Comparison of ENCODE assay signal across 9 cellular contexts in the genomic region with DNA sequence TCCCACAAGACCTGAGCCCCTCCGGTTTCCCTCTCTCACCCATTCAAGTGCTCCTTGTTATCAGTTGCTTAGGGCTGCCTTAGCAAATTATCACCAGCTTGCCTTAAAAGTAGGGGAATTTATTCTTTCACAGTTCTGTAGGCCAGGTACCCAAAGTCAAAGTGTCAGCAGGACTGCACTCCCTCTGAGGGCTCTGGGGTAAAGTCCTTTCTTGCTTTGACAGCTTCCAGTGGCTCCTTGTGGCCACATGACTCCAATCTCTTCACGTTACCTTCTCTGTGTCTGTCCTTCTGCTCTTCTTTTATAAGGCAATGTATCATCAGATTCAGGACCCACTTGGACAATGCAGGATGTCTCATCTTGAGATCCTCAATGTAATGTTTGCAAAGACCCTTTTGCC. TPM values are rescaled to one million over a fixed set of nuclear protein-coding genes. Genes with fewer than 3 reads are reported as not detected.
DNase-seq lines count a peak whose midpoint lies in the region; ATAC-seq, FAIRE-seq and TF ChIP-seq lines count a peak whose summit lies in the region.
"Had no signal": no experiment of that assay in that cellular context is flagged by ENCODE, and none has a peak within 500 bp of the region (broad histone marks: within the 10 kb centered on the region; RNA-seq: fewer than 3 reads in every experiment).

No MANE protein-coding gene starts in this region.

- no peak for DNase-seq in body of pancreas
- DNase-seq in small intestine = peak; percentile 72
- no peak for DNase-seq in NCI-H2029 treated with DMSO at 0.1 percent for 48 hours (lab: John Stamatoyannopoulos, UW)
- no peak for DNase-seq in suprapubic skin (ENCODE audit: low spot score in 2 of 2)
- no peak for DNase-seq in Caco-2
- DNase-seq: SIG-M5 had no signal

- no peak for TF ChIP-seq POLR2A in body of pancreas (IDR thresholded peaks at IDR 0.05)
- no peak for TF ChIP-seq POLR2A in suprapubic skin (IDR thresholded peaks at IDR 0.05)

- no peaks in the 10 kb centered on the region for H3K9me3 ChIP-seq in BLaER1 treated with 17β-estradiol and CSF1 and Interleukin-3, amounts not matched to agents 10 nM and 100 nM (replicated peaks in 1 of 11)
- H3K9me3 ChIP-seq in body of pancreas = no peaks in the 10 kb centered on the region
- H3K9me3 ChIP-seq in liver (ENCODE audit: control insufficient read depth in 4 of 4, low read length in 3 of 4) = no peaks in the 10 kb centered on the region
- no peaks in the 10 kb centered on the region for H3K9me3 ChIP-seq in small intestine (ENCODE audit: control insufficient read depth, low read depth)
- no peaks in the 10 kb centered on the region for H3K9me3 ChIP-seq in suprapubic skin
- H3K9me3 ChIP-seq in Caco-2 = no peaks in the 10 kb centered on the region

- FAIRE-seq in small intestine (lab: Jason Lieb, UNC) = no peak

- BruUV-seq in Caco-2 (replicated peaks; lab: Mats Ljungman, UMichigan) = no TSS peak

- no peak overlapping the region for H3K27ac Mint-ChIP-seq in Caco-2 (ENCODE audit: unreplicated experiment)
- H3K27ac Mint-ChIP-seq: IgD-negative memory B cell had no signal

- no peaks in the 10 kb centered on the region for H4K20me1 ChIP-seq in BLaER1 treated with 17β-estradiol and CSF1 and Interleukin-3, amounts not matched to agents 10 nM and 100 nM

- no peak for TF ChIP-seq RAD21 in liver (IDR thresholded peaks at IDR 0.05)

- no peaks in the 10 kb centered on the region for H3K9me3 Mint-ChIP-seq in Caco-2 (ENCODE audit: unreplicated experiment)
- H3K9me3 Mint-ChIP-seq: IgD-negative memory B cell had no signal

- ATAC-seq in body of pancreas = no peak

- H3K4me3 ChIP-seq in BLaER1 treated with 17β-estradiol and CSF1 and Interleukin-3, amounts not matched to agents 10 nM and 100 nM = no peak overlapping the region
- no peak overlapping the region for H3K4me3 ChIP-seq in body of pancreas
- H3K4me3 ChIP-seq in liver (ENCODE audit: low read depth in 1 of 3, low read length in 3 of 3) = no peak overlapping the region
- H3K4me3 ChIP-seq in small intestine (ENCODE audit: low read depth in 1 of 2, low read length in 2 of 2) = no peak overlapping the region
- H3K4me3 ChIP-seq in suprapubic skin = no peak overlapping the region
- no peak overlapping the region for H3K4me3 ChIP-seq in Caco-2 (ENCODE audit: low read depth, low read length)

- WGBS in body of pancreas, 2 donors = 74 to 86% methylated on average over 2 of the region's 2 CpGs
- 64% methylated on average over 2 of the region's 2 CpGs for WGBS in liver
- 20 to 65% (median 52%) methylated on average over 2 of the region's 2 CpGs for WGBS in small intestine, 3 donors
- WGBS in suprapubic skin = 94% methylated on average over 2 of the region's 2 CpGs

- H3K27me3 ChIP-seq in BLaER1 treated with 17β-estradiol and CSF1 and Interleukin-3, amounts not matched to agents 10 nM and 100 nM = no peaks in the 10 kb centered on the region
- no peaks in the 10 kb centered on the region for H3K27me3 ChIP-seq in body of pancreas
- no peaks in the 10 kb centered on the region for H3K27me3 ChIP-seq in liver (ENCODE audit: control insufficient read depth in 4 of 4, insufficient read depth in 4 of 4, low read length in 3 of 4)
- no peaks in the 10 kb centered on the region for H3K27me3 ChIP-seq in small intestine (ENCODE audit: control insufficient read depth in 2 of 2, insufficient read depth in 2 of 2, low read length in 2 of 2)
- H3K27me3 ChIP-seq in suprapubic skin = no peaks in the 10 kb centered on the region
- H3K27me3 ChIP-seq in Caco-2 (replicated peaks; ENCODE audit: control insufficient read depth, insufficient read depth, low read length) = no peaks in the 10 kb centered on the region

- POLR2A ChIA-PET in Caco-2 (lab: Charles Lee) = interaction anchor here (0.7 kb wide), 1 partner anchor 107 kb away, joined by 4 read pairs; no protein-coding TSS in a partner anchor

- peaks cover 6% of the 10 kb centered on the region for H3K36me3 Mint-ChIP-seq in Caco-2 (ENCODE audit: insufficient read depth, unreplicated experiment)
- H3K36me3 Mint-ChIP-seq: IgD-negative memory B cell had no signal

- H3K4me2 ChIP-seq in BLaER1 treated with 17β-estradiol and CSF1 and Interleukin-3, amounts not matched to agents 10 nM and 100 nM = peak overlapping the region in 7 of 11 experiments; percentile 5 to 43 (median 23); a peak in 10 of 22 replicates

- peak overlapping the region in 1 of 11 experiments; percentile 9; a peak in 1 of 22 replicates for H3K27ac ChIP-seq in BLaER1 treated with 17β-estradiol and CSF1 and Interleukin-3, amounts not matched to agents 10 nM and 100 nM
- H3K27ac ChIP-seq in body of pancreas (peak overlapping the region in 3 of 4 donors; percentile 39 to 76 (median 56)), liver (ENCODE audit: low read depth in 1 of 2, low read length in 2 of 2) (peak overlapping the region; percentile 64 to 79), small intestine (ENCODE audit: low read depth in 1 of 2, low read length in 1 of 2) (peak overlapping the region; percentile 78 to 79), suprapubic skin (no peak overlapping the region)

- H3K4me1 Mint-ChIP-seq in Caco-2 (ENCODE audit: low read depth, unreplicated experiment) = peaks cover 6% of the 10 kb centered on the region

- no peak for TF ChIP-seq CTCF in body of pancreas (IDR thresholded peaks at IDR 0.05)
- TF ChIP-seq CTCF in liver (IDR thresholded peaks at IDR 0.05; ENCODE audit: low read depth, low read length, missing input control) = no peak
- no peak for TF ChIP-seq CTCF in suprapubic skin (IDR thresholded peaks at IDR 0.05)
- TF ChIP-seq CTCF in Caco-2 (IDR thresholded peaks at IDR 0.05; ENCODE audit: insufficient read depth in 1 of 2, low read depth in 1 of 2, low read length in 1 of 2, severe bottlenecking in 1 of 2, unreplicated experiment in 1 of 2) = no peak

- no peak overlapping the region for H3K9ac ChIP-seq in BLaER1 treated with 17β-estradiol and CSF1 and Interleukin-3, amounts not matched to agents 10 nM and 100 nM
- H3K9ac ChIP-seq in liver (ENCODE audit: low read depth in 1 of 2, low read length in 2 of 2) = no peak overlapping the region

- H3K36me3 ChIP-seq in BLaER1 treated with 17β-estradiol and CSF1 and Interleukin-3, amounts not matched to agents 10 nM and 100 nM = no peaks in the 10 kb centered on the region
- no peaks in the 10 kb centered on the region for H3K36me3 ChIP-seq in body of pancreas (replicated peaks in 1 of 2; ENCODE audit: insufficient read depth in 1 of 2, low read depth in 2 of 2)
- H3K36me3 ChIP-seq in liver (ENCODE audit: control insufficient read depth in 4 of 4, insufficient read depth in 3 of 4, low read depth in 1 of 4, low read length in 3 of 4) = no peaks in the 10 kb centered on the region
- no peaks in the 10 kb centered on the region for H3K36me3 ChIP-seq in small intestine (ENCODE audit: control insufficient read depth in 2 of 2, insufficient read depth in 2 of 2, low read length in 2 of 2)
- no peaks in the 10 kb centered on the region for H3K36me3 ChIP-seq in suprapubic skin
- H3K36me3 ChIP-seq in Caco-2 (ENCODE audit: control insufficient read depth, insufficient read depth, low read length) = no peaks in the 10 kb centered on the region

- no peak for TF ChIP-seq EP300 in suprapubic skin (IDR thresholded peaks at IDR 0.05)

- CTCF ChIA-PET in Caco-2 (lab: Charles Lee) = interaction anchor here (0.7 to 2.4 kb wide), 4 partner anchors 19 to 138 kb away, joined by 3 to 35 read pairs (median 6); no protein-coding TSS in a partner anchor

- peaks cover 0 to 16% (median 9%) of the 10 kb centered on the region in 10 experiments; a peak in 13 of 20 replicates for H3K4me1 ChIP-seq in BLaER1 treated with 17β-estradiol and CSF1 and Interleukin-3, amounts not matched to agents 10 nM and 100 nM
- H3K4me1 ChIP-seq in body of pancreas (peaks cover 19% of the 10 kb centered on the region), liver (ENCODE audit: control insufficient read depth in 4 of 4, insufficient read depth in 4 of 4, low read length in 3 of 4) (peaks cover 6 to 29% (median 24%) of the 10 kb centered on the region in 4 donors), small intestine (ENCODE audit: control insufficient read depth in 2 of 2, insufficient read depth in 1 of 2, low read depth in 1 of 2, low read length in 1 of 2) (peaks cover 6 to 11% of the 10 kb centered on the region in 2 donors), suprapubic skin (peaks cover 8% of the 10 kb centered on the region), Caco-2 (0 out of 2 replicates have a peak, but pooled peaks cover 5% of the 10 kb centered on the region)

- no peak overlapping the region for H3K4me3 Mint-ChIP-seq in Caco-2 (ENCODE audit: unreplicated experiment)
- H3K4me3 Mint-ChIP-seq: IgD-negative memory B cell had no signal

- intact Hi-C loops in body of pancreas (cut with DNase I) (no loop called here), Caco-2 (cut with micrococcal nuclease; ENCODE audit: unreplicated experiment) (loop anchor here (1.0 to 10.0 kb wide), 3 partner anchors 60 to 108 kb away; no protein-coding TSS in a partner anchor)

- H3K27me3 Mint-ChIP-seq in Caco-2 (ENCODE audit: insufficient read depth, unreplicated experiment) = no peaks in the 10 kb centered on the region

TF ChIP-seq in liver, 16 proteins besides CTCF, POLR2A, EP300 and RAD21 (continues in another document):
- TF ChIP-seq EGR1 (IDR thresholded peaks at IDR 0.05; ENCODE audit: low read depth in 2 of 2) (no peak), JUND (IDR thresholded peaks at IDR 0.05) (no peak), HNF4A (conservative IDR thresholded peaks at IDR 0.05) (no peak), GABPA (IDR thresholded peaks at IDR 0.05 in 1 of 2, conservative IDR thresholded peaks at IDR 0.05 in 1 of 2) (no peak), HNF4G (IDR thresholded peaks at IDR 0.05) (no peak), FOXA1 (IDR thresholded peaks at IDR 0.05) (no peak), TAF1 (conservative IDR thresholded peaks at IDR 0.05) (no peak)

RNA-seq across cellular contexts. Expression of a gene that starts 8.0 kb away (rescaled TPM):
- total RNA-seq in body of pancreas = 10 to 100 TPM in 1 of 2 donors, 1 to 10 TPM in 1; 4.4 to 11.5 TPM
- total RNA-seq in liver = 10 to 100 TPM; 19.6 to 27.5 TPM
- polyA plus RNA-seq in liver = 100 to 1,000 TPM in 1 of 2 donors, 10 to 100 TPM in 1; 30.0 to 126 TPM
- 10 to 100 TPM; 12.4 to 61.3 (median 38.0) TPM for polyA plus RNA-seq in small intestine
- total RNA-seq in suprapubic skin = 10 to 100 TPM in 2 of 4 donors, 1 to 10 TPM in 2; 4.5 to 12.1 (median 9.4) TPM
- total RNA-seq in Caco-2 (2022) = not detected in 2 replicates

RNA-seq across cellular contexts. Expression of a gene that starts 40.4 kb away (rescaled TPM):
- 1 to 10 TPM; 2.3 to 6.2 TPM for total RNA-seq in body of pancreas
- 1 to 10 TPM; 5.5 to 7.9 TPM for total RNA-seq in liver
- 10 to 100 TPM in 1 of 2 donors, 1 to 10 TPM in 1; 3.7 to 10.8 TPM for polyA plus RNA-seq in liver
- 10 to 100 TPM in 2 of 3 donors, 1 to 10 TPM in 1; 7.2 to 20.5 (median 11.6) TPM for polyA plus RNA-seq in small intestine
- 10 to 100 TPM in 3 of 4 donors, 1 to 10 TPM in 1; 8.8 to 22.4 (median 10.6) TPM for total RNA-seq in suprapubic skin
- total RNA-seq in Caco-2 (2022) = 2.3 and 2.5 TPM in 2 replicates

RNA-seq across cellular contexts. Expression of a gene that starts 40.5 kb away (rescaled TPM):
- total RNA-seq in body of pancreas = 10 to 100 TPM; 20.5 to 46.5 TPM
- 10 to 100 TPM; 19.7 to 26.0 TPM for total RNA-seq in liver
- 10 to 100 TPM; 18.0 to 33.2 TPM for polyA plus RNA-seq in liver
- polyA plus RNA-seq in small intestine = 10 to 100 TPM; 15.7 to 26.8 (median 22.8) TPM
- total RNA-seq in suprapubic skin = 10 to 100 TPM; 11.9 to 34.2 (median 14.1) TPM
- total RNA-seq in Caco-2 (2022) = 26.3 and 26.8 TPM in 2 replicates
